Comparison of ENCODE assay signal across 14 cellular contexts in genomic region chr18:62262050-62262449, GRCh38.
DNase-seq lines count a peak whose midpoint lies in the region; ATAC-seq and TF ChIP-seq lines count a peak whose summit lies in the region.
"Had no signal": no experiment of that assay in that cellular context is flagged by ENCODE, and none has a peak within 500 bp of the region (broad histone marks: within the 10 kb centered on the region; RNA-seq: fewer than 3 reads in every experiment).

No MANE protein-coding gene starts in this region.

- TF ChIP-seq CTCF in VCaP (conservative IDR thresholded peaks at IDR 0.05) (0 out of 2 replicates have a peak, but pooled peaks have one; percentile 22), endodermal cell (conservative IDR thresholded peaks at IDR 0.05) (peak; percentile 26), right lobe of liver (IDR thresholded peaks at IDR 0.05) (peak in 2 of 4 donors; percentile 12 to 19)
- TF ChIP-seq CTCF in activated CD8-positive, alpha-beta T cell treated with anti-CD3 and anti-CD28 coated beads for 36 hours (IDR thresholded peaks at IDR 0.05) = no peak

- H3K9me3 ChIP-seq in endodermal cell (ENCODE audit: control insufficient read depth, low read length) (no peaks in the 10 kb centered on the region), right lobe of liver (no peaks in the 10 kb centered on the region)
- H3K9me3 ChIP-seq: BLaER1 treated with 17β-estradiol and CSF1 and Interleukin-3, amounts not matched to agents 10 nM and 100 nM; HAP-1 had no signal

- no peak overlapping the region for H3K4me3 Mint-ChIP-seq in endodermal cell
- no peak overlapping the region for H3K4me3 Mint-ChIP-seq in activated CD8-positive, alpha-beta T cell treated with anti-CD3 and anti-CD28 coated beads for 36 hours
- H3K4me3 Mint-ChIP-seq: B cell; CD8-positive, alpha-beta T cell had no signal

- peak overlapping the region; percentile 63 for H3K4me3 ChIP-seq in endodermal cell (ENCODE audit: low read length)
- H3K4me3 ChIP-seq in right lobe of liver = no peak overlapping the region
- H3K4me3 ChIP-seq in H7 (ENCODE audit: insufficient read depth, low read depth, low read length) = no peak overlapping the region
- H3K4me3 ChIP-seq: BLaER1 treated with 17β-estradiol and CSF1 and Interleukin-3, amounts not matched to agents 10 nM and 100 nM; GM12878; HAP-1 had no signal

- peaks cover 17% of the 10 kb centered on the region for H3K4me1 Mint-ChIP-seq in endodermal cell
- H3K4me1 Mint-ChIP-seq in activated CD8-positive, alpha-beta T cell treated with anti-CD3 and anti-CD28 coated beads for 36 hours (ENCODE audit: low read depth) = peaks cover 3% of the 10 kb centered on the region

- no peaks in the 10 kb centered on the region for H3K9me3 Mint-ChIP-seq in endodermal cell
- no peaks in the 10 kb centered on the region for H3K9me3 Mint-ChIP-seq in activated CD8-positive, alpha-beta T cell treated with anti-CD3 and anti-CD28 coated beads for 36 hours
- H3K9me3 Mint-ChIP-seq: CD8-positive, alpha-beta T cell had no signal

- no peak for TF ChIP-seq POLR2A in right lobe of liver (IDR thresholded peaks at IDR 0.05)

- WGBS in endodermal cell (ENCODE audit: insufficient coverage in 1 of 2, insufficient read length in 1 of 2), 2 experiments = 65 to 82% methylated on average over 2 of the region's 2 CpGs
- WGBS in right lobe of liver (ENCODE audit: insufficient coverage, low coverage, low lambda C conversion rate, missing lambda C conversion rate) = 11% methylated on average over 2 of the region's 2 CpGs

- H3K36me3 ChIP-seq in endodermal cell (ENCODE audit: control insufficient read depth, insufficient read depth, low read length) (peaks cover 79% of the 10 kb centered on the region), right lobe of liver (peaks cover 0 to 33% (median 8%) of the 10 kb centered on the region in 4 donors), H7 (replicated peaks; ENCODE audit: control insufficient read depth, insufficient read depth, low read length) (peaks cover 8% of the 10 kb centered on the region)

- H3K36me3 Mint-ChIP-seq in endodermal cell (ENCODE audit: low read depth) = peaks cover 39% of the 10 kb centered on the region
- peaks cover 31% of the 10 kb centered on the region for H3K36me3 Mint-ChIP-seq in activated CD8-positive, alpha-beta T cell treated with anti-CD3 and anti-CD28 coated beads for 36 hours (ENCODE audit: low read depth)

- H3K27ac ChIP-seq in VCaP (peak overlapping the region; percentile 46), endodermal cell (ENCODE audit: low read depth, low read length) (no peak overlapping the region), right lobe of liver (no peak overlapping the region)
- H3K27ac ChIP-seq: BLaER1 treated with 17β-estradiol and CSF1 and Interleukin-3, amounts not matched to agents 10 nM and 100 nM had no signal

- no peaks in the 10 kb centered on the region for H3K4me1 ChIP-seq in endodermal cell (ENCODE audit: control insufficient read depth, insufficient read depth, low read length)
- H3K4me1 ChIP-seq in right lobe of liver = peaks cover 0 to 4% (median 0%) of the 10 kb centered on the region in 4 donors
- H3K4me1 ChIP-seq: HAP-1 had no signal

- no peak overlapping the region for H3K9ac ChIP-seq in endodermal cell (ENCODE audit: extremely low read depth, low read length, poor library complexity, severe bottlenecking)
- H3K9ac ChIP-seq: BLaER1 treated with 17β-estradiol and CSF1 and Interleukin-3, amounts not matched to agents 10 nM and 100 nM had no signal

- CTCF ChIA-PET in activated CD8-positive, alpha-beta T cell treated with anti-CD3 and anti-CD28 coated beads for 36 hours (lab: Charles Lee) = interaction anchor here (0.8 to 2.4 kb wide), 3 partner anchors 12 to 72 kb away, joined by 3 to 19 read pairs (median 3); no protein-coding TSS in a partner anchor

- POLR2A ChIA-PET in activated CD8-positive, alpha-beta T cell treated with anti-CD3 and anti-CD28 coated beads for 36 hours (lab: Charles Lee) = no interaction called here

- H3K27me3 ChIP-seq in endodermal cell (ENCODE audit: control insufficient read depth, insufficient read depth, low read length, poor library complexity, severe bottlenecking) = no peaks in the 10 kb centered on the region
- H3K27me3 ChIP-seq in right lobe of liver = no peaks in the 10 kb centered on the region
- H3K27me3 ChIP-seq in H7 (ENCODE audit: control insufficient read depth, insufficient read depth, low read length) = no peaks in the 10 kb centered on the region
- H3K27me3 ChIP-seq: BLaER1 treated with 17β-estradiol and CSF1 and Interleukin-3, amounts not matched to agents 10 nM and 100 nM had no signal

- H3K27me3 Mint-ChIP-seq in endodermal cell (ENCODE audit: insufficient read depth) = no peaks in the 10 kb centered on the region
- no peaks in the 10 kb centered on the region for H3K27me3 Mint-ChIP-seq in activated CD8-positive, alpha-beta T cell treated with anti-CD3 and anti-CD28 coated beads for 36 hours
- H3K27me3 Mint-ChIP-seq: B cell had no signal

- H3K27ac Mint-ChIP-seq in endodermal cell = no peak overlapping the region
- no peak overlapping the region for H3K27ac Mint-ChIP-seq in activated CD8-positive, alpha-beta T cell treated with anti-CD3 and anti-CD28 coated beads for 36 hours
- H3K27ac Mint-ChIP-seq: B cell; CD8-positive, alpha-beta T cell had no signal

- no peak for DNase-seq in endodermal cell
- no peak for DNase-seq in right lobe of liver
- DNase-seq in central memory CD4-positive, alpha-beta T cell = no peak
- DNase-seq in activated CD8-positive, alpha-beta T cell treated with anti-CD3 and anti-CD28 coated beads for 36 hours = no peak
- no peak for DNase-seq in H7
- DNase-seq: Calu3; CD8-positive, alpha-beta T cell; DMS79 treated with DMSO at 0.1 percent for 48 hours; GOT3 had no signal

- intact Hi-C loops in right lobe of liver (cut with DNase I) = no loop called here
- intact Hi-C loops in activated CD8-positive, alpha-beta T cell treated with anti-CD3 and anti-CD28 coated beads for 36 hours (cut with micrococcal nuclease) = no loop called here

- ATAC-seq in right lobe of liver = peak; percentile 30 to 59 (median 56)
- no peak for ATAC-seq in activated CD8-positive, alpha-beta T cell treated with anti-CD3 and anti-CD28 coated beads for 36 hours
- ATAC-seq: CD8-positive, alpha-beta T cell; GM12878 had no signal
